ENCODE assay signal across 25 cellular contexts in the genomic region with DNA sequence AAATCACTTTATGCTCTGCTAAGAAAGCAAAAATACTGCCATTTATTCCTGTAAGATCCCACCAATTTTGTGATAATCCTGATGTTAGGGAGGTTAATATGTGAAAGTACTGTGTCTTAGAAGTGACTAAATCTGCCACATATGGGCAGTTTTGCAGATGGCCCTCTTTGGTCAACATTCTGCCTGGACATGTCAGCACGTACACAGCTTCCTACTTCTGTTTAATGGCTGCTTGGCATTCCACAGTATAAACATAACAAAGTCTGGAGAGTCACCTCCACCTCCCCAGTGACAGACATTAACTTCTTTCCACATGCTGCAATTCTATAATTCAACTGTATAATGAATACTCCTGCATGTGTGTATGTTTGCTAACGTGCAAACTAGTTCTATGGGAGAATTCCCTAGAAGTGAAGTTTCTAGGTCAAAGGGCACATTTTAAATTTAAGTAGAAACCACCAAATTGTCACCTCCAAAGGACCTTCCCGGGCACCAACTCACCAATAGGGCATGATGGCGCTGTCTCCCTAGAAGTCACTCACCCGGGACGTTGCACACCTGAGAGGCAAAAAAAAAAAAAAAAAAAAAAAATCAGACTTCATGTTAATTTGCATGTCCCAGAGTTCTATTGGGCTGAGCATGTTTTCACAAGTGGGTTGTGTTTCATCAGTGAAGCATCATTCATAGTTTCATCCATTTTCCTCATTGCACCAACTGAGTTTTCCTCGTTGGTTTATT. TPM values are rescaled to one million over a fixed set of nuclear protein-coding genes. Genes with fewer than 3 reads are reported as not detected.
DNase-seq lines count a peak whose midpoint lies in the region; ATAC-seq and TF ChIP-seq lines count a peak whose summit lies in the region.
"Had no signal": no experiment of that assay in that cellular context is flagged by ENCODE, and none has a peak within 500 bp of the region (broad histone marks: within the 10 kb centered on the region; RNA-seq: fewer than 3 reads in every experiment).

No MANE protein-coding gene starts in this region.

- no peak overlapping the region for H3K27ac Mint-ChIP-seq in activated T-cell treated with anti-CD3 and anti-CD28 coated beads, Interleukin-2, amount 50 U/mL, for 72 hours
- no peak overlapping the region for H3K27ac Mint-ChIP-seq in activated T-cell treated with anti-CD3 and anti-CD28 coated beads, Interleukin-2, amount 50 U/mL, for 24 hours
- peak overlapping the region; percentile 69 for H3K27ac Mint-ChIP-seq in dendritic cell treated with granulocyte-macrophage colony-stimulating factor and Interleukin-4, amounts not matched to agents 40 ng/mL and 50 ng/mL, for 4 days
- H3K27ac Mint-ChIP-seq: activated B cell treated with CpG ODN at 0.5 μM for 24 hours; activated naive CD4-positive, alpha-beta T cell treated with anti-CD3 and anti-CD28 coated beads for 36 hours; activated T-helper 1 cell treated with anti-CD3 and anti-CD28 coated beads, Interleukin-12 subunit alpha, Interleukin-12 subunit beta, Interleukin-2, Interleukin-4 antibody, amounts not matched to agents 30 ng/mL and 10 ng/mL and 1 ng/mL, durations not matched to agents 14 hours and 24 hours and 36 hours; memory B cell; neural progenitor cell had no signal

- no peaks in the 10 kb centered on the region; the same call in 1 of the 2 replicates for H4K20me1 ChIP-seq in HCT116 (ENCODE audit: insufficient read depth)

- H3K36me3 ChIP-seq in HCT116 (ENCODE audit: control insufficient read depth in 1 of 2, insufficient read depth in 2 of 2, low read length in 2 of 2) (no peaks in the 10 kb centered on the region), left lung (peaks cover 0 to 37% of the 10 kb centered on the region in 2 donors), adrenal gland (replicated peaks in 1 of 2) (peaks cover 0 to 6% of the 10 kb centered on the region in 2 donors)
- H3K36me3 ChIP-seq: HAP-1, neural progenitor cell, pancreas, vagina had no signal

- TF ChIP-seq RAD21 in HCT116 (IDR thresholded peaks at IDR 0.05; ENCODE audit: low read depth), result peak; percentile 22; the same call in 1 of the 2 replicates

- H3K9me3 Mint-ChIP-seq in activated T-cell treated with anti-CD3 and anti-CD28 coated beads, Interleukin-2, amount 50 U/mL, for 72 hours, result no peaks in the 10 kb centered on the region
- no peaks in the 10 kb centered on the region for H3K9me3 Mint-ChIP-seq in activated T-cell treated with anti-CD3 and anti-CD28 coated beads, Interleukin-2, amount 50 U/mL, for 24 hours
- no peaks in the 10 kb centered on the region for H3K9me3 Mint-ChIP-seq in dendritic cell treated with granulocyte-macrophage colony-stimulating factor and Interleukin-4, amounts not matched to agents 40 ng/mL and 50 ng/mL, for 4 days
- H3K9me3 Mint-ChIP-seq: activated B cell treated with CpG ODN at 0.5 μM for 24 hours; activated naive CD4-positive, alpha-beta T cell treated with anti-CD3 and anti-CD28 coated beads for 36 hours; activated T-helper 1 cell treated with anti-CD3 and anti-CD28 coated beads, Interleukin-12 subunit alpha, Interleukin-12 subunit beta, Interleukin-2, Interleukin-4 antibody, amounts not matched to agents 30 ng/mL and 10 ng/mL and 1 ng/mL, durations not matched to agents 14 hours and 24 hours and 36 hours; central memory CD8-positive, alpha-beta T cell; memory B cell; neural progenitor cell had no signal

- H3K79me2 ChIP-seq in HCT116 (ENCODE audit: insufficient read depth, low read length), result no peaks in the 10 kb centered on the region
- H3K79me2 ChIP-seq: hepatocyte had no signal

- WGBS in adrenal gland, 4 donors, result 66 to 81% (median 76%) methylated on average over 7 of the region's 7 CpGs

- no peak overlapping the region for H3K9ac ChIP-seq in HCT116 (ENCODE audit: low read length)
- H3K9ac ChIP-seq: neural progenitor cell had no signal

- TF ChIP-seq POLR2A in HCT116 (IDR thresholded peaks at IDR 0.05; ENCODE audit: borderline replicate concordance, extremely low read depth, insufficient read depth, insufficient read length), result no peak
- no peak for TF ChIP-seq POLR2A in adrenal gland (IDR thresholded peaks at IDR 0.05)

- peaks cover 8% of the 10 kb centered on the region for H3K4me1 Mint-ChIP-seq in activated T-cell treated with anti-CD3 and anti-CD28 coated beads, Interleukin-2, amount 50 U/mL, for 72 hours (ENCODE audit: low read depth)
- peaks cover 2% of the 10 kb centered on the region for H3K4me1 Mint-ChIP-seq in activated T-cell treated with anti-CD3 and anti-CD28 coated beads, Interleukin-2, amount 50 U/mL, for 24 hours (ENCODE audit: low read depth)
- peaks cover 39% of the 10 kb centered on the region for H3K4me1 Mint-ChIP-seq in dendritic cell treated with granulocyte-macrophage colony-stimulating factor and Interleukin-4, amounts not matched to agents 40 ng/mL and 50 ng/mL, for 4 days (ENCODE audit: low read depth)
- H3K4me1 Mint-ChIP-seq: central memory CD8-positive, alpha-beta T cell; memory B cell; neural progenitor cell had no signal

- no peaks in the 10 kb centered on the region for H3K9me3 ChIP-seq in HCT116 (ENCODE audit: control insufficient read depth in 1 of 2, insufficient read depth in 1 of 2, low read depth in 1 of 2, low read length in 2 of 2)
- H3K9me3 ChIP-seq in left lung, result no peaks in the 10 kb centered on the region
- no peaks in the 10 kb centered on the region for H3K9me3 ChIP-seq in adrenal gland (replicated peaks in 1 of 3)
- H3K9me3 ChIP-seq: A549, HAP-1, pancreas, stomach, vagina had no signal

- H3K27ac ChIP-seq in HCT116 (ENCODE audit: low read depth, low read length), result no peak overlapping the region
- H3K27ac ChIP-seq in left lung, result no peak overlapping the region
- no peak overlapping the region for H3K27ac ChIP-seq in adrenal gland
- H3K27ac ChIP-seq: A549, hepatocyte, neural progenitor cell, pancreas, skin epidermis, stomach, vagina had no signal

- peaks cover 2 to 3% of the 10 kb centered on the region in 2 donors for H3K36me3 Mint-ChIP-seq in activated T-cell treated with anti-CD3 and anti-CD28 coated beads, Interleukin-2, amount 50 U/mL, for 72 hours (ENCODE audit: insufficient read depth in 2 of 2)
- H3K36me3 Mint-ChIP-seq in activated T-cell treated with anti-CD3 and anti-CD28 coated beads, Interleukin-2, amount 50 U/mL, for 24 hours (ENCODE audit: low read depth), result peaks cover 29% of the 10 kb centered on the region
- H3K36me3 Mint-ChIP-seq in dendritic cell treated with granulocyte-macrophage colony-stimulating factor and Interleukin-4, amounts not matched to agents 40 ng/mL and 50 ng/mL, for 4 days (ENCODE audit: low read depth), result peaks cover 27% of the 10 kb centered on the region
- H3K36me3 Mint-ChIP-seq: neural progenitor cell had no signal

- H3K4me1 ChIP-seq in HCT116 (ENCODE audit: control insufficient read depth in 1 of 2, insufficient read depth in 2 of 2, low read length in 2 of 2) (peaks cover 0 to 7% of the 10 kb centered on the region in 2 experiments; a peak in 1 of 4 replicates), left lung (no peaks in the 10 kb centered on the region), adrenal gland (replicated peaks in 1 of 2) (no peaks in the 10 kb centered on the region)
- H3K4me1 ChIP-seq: A549, pancreas, stomach, vagina had no signal

- peak; percentile 9 to 21 for ATAC-seq in activated T-cell treated with anti-CD3 and anti-CD28 coated beads, Interleukin-2, amount 50 U/mL, for 72 hours (replicated peaks in 1 of 2)
- ATAC-seq in HCT116 (no peak), left lung (peak; percentile 24)
- ATAC-seq: pancreas had no signal

- no peak overlapping the region for H3K4me2 ChIP-seq in HCT116 (ENCODE audit: low read length)
- H3K4me2 ChIP-seq: hepatocyte, neural progenitor cell had no signal

- POLR2A ChIA-PET in HCT116 (lab: Charles Lee), result no interaction called here

- BruUV-seq in HCT116 (replicated peaks; lab: Mats Ljungman, UMichigan), result no TSS peak

- H3K4me3 ChIP-seq in HCT116 (replicated peaks in 1 of 2; ENCODE audit: low read depth in 1 of 2, low read length in 2 of 2) (no peak overlapping the region), left lung (no peak overlapping the region), adrenal gland (no peak overlapping the region)
- H3K4me3 ChIP-seq: A549, HAP-1, hepatocyte, neural progenitor cell, pancreas, skin epidermis, stomach, vagina had no signal

- TF ChIP-seq CTCF in HCT116 (IDR thresholded peaks at IDR 0.05 in 2 of 3, conservative IDR thresholded peaks at IDR 0.05 in 1 of 3; ENCODE audit: borderline replicate concordance in 1 of 3, insufficient read depth in 1 of 3, low read depth in 2 of 3, low read length in 2 of 3), result 0 out of 6 replicates have a peak, but pooled peaks of 1 of the 3 experiments have one; percentile 18
- TF ChIP-seq CTCF in left lung (IDR thresholded peaks at IDR 0.05), result no peak
- no peak for TF ChIP-seq CTCF in adrenal gland (IDR thresholded peaks at IDR 0.05)

- H3K9me2 ChIP-seq in HCT116 (ENCODE audit: insufficient read depth), result no peaks in the 10 kb centered on the region

- H3K27me3 ChIP-seq in HCT116 (ENCODE audit: insufficient read depth, low read length) (no peaks in the 10 kb centered on the region), left lung (peaks cover 0 to 9% of the 10 kb centered on the region in 2 donors), adrenal gland (no peaks in the 10 kb centered on the region)
- H3K27me3 ChIP-seq: neural progenitor cell, pancreas, vagina had no signal

- H2AFZ ChIP-seq in HCT116 (ENCODE audit: low read depth, low read length, poor library complexity, severe bottlenecking), result no peak overlapping the region
- H2AFZ ChIP-seq: hepatocyte, neural progenitor cell had no signal

- CTCF ChIA-PET in HCT116 (lab: Charles Lee), result no interaction called here

- RAD21 ChIA-PET in HCT116 (lab: Charles Lee; ENCODE audit: low non-redundant PET in 1 of 2, low total read pairs in 2 of 2, uncharacterized antibody in 2 of 2, unreplicated experiment in 2 of 2), result no interaction called here

- no peak overlapping the region for H3K4me3 Mint-ChIP-seq in activated T-cell treated with anti-CD3 and anti-CD28 coated beads, Interleukin-2, amount 50 U/mL, for 72 hours
- no peak overlapping the region for H3K4me3 Mint-ChIP-seq in activated T-cell treated with anti-CD3 and anti-CD28 coated beads, Interleukin-2, amount 50 U/mL, for 24 hours
- no peak overlapping the region for H3K4me3 Mint-ChIP-seq in dendritic cell treated with granulocyte-macrophage colony-stimulating factor and Interleukin-4, amounts not matched to agents 40 ng/mL and 50 ng/mL, for 4 days
- H3K4me3 Mint-ChIP-seq: activated B cell treated with CpG ODN at 0.5 μM for 24 hours; activated naive CD4-positive, alpha-beta T cell treated with anti-CD3 and anti-CD28 coated beads for 36 hours; activated T-helper 1 cell treated with anti-CD3 and anti-CD28 coated beads, Interleukin-12 subunit alpha, Interleukin-12 subunit beta, Interleukin-2, Interleukin-4 antibody, amounts not matched to agents 30 ng/mL and 10 ng/mL and 1 ng/mL, durations not matched to agents 14 hours and 24 hours and 36 hours; central memory CD8-positive, alpha-beta T cell; memory B cell; neural progenitor cell had no signal

- no peak for DNase-seq in activated T-cell treated with anti-CD3 and anti-CD28 coated beads, Interleukin-2, amount 50 U/mL, for 72 hours
- DNase-seq in activated T-cell treated with anti-CD3 and anti-CD28 coated beads, Interleukin-2, amount 50 U/mL, for 24 hours, result no peak
- DNase-seq in HCT116 (ENCODE audit: low read depth, low spot score) (no peak), left lung (no peak), adrenal gland (no peak), NCI-H82 treated with DMSO at 0.1 percent for 48 hours (lab: John Stamatoyannopoulos, UW; ENCODE audit: unreplicated experiment) (no peak)
- DNase-seq in activated CD4-positive, CD25-positive, alpha-beta regulatory T cell (lab: John Stamatoyannopoulos, UW), result no peak
- DNase-seq: activated B cell treated with CpG ODN at 0.5 μM for 24 hours; activated naive CD4-positive, alpha-beta T cell treated with anti-CD3 and anti-CD28 coated beads for 36 hours; dermis blood vessel endothelial cell; NCI-H1048; NCI-H446; pancreas; stomach; T-helper 1 cell had no signal

- no peaks in the 10 kb centered on the region for H3K27me3 Mint-ChIP-seq in activated T-cell treated with anti-CD3 and anti-CD28 coated beads, Interleukin-2, amount 50 U/mL, for 72 hours (ENCODE audit: low read depth)
- no peaks in the 10 kb centered on the region for H3K27me3 Mint-ChIP-seq in activated T-cell treated with anti-CD3 and anti-CD28 coated beads, Interleukin-2, amount 50 U/mL, for 24 hours
- H3K27me3 Mint-ChIP-seq in dendritic cell treated with granulocyte-macrophage colony-stimulating factor and Interleukin-4, amounts not matched to agents 40 ng/mL and 50 ng/mL, for 4 days, result no peaks in the 10 kb centered on the region
- H3K27me3 Mint-ChIP-seq: activated B cell treated with CpG ODN at 0.5 μM for 24 hours; central memory CD8-positive, alpha-beta T cell; memory B cell had no signal

- intact Hi-C loops in HCT116 (cut with micrococcal nuclease) (no loop called here), left lung (cut with DNase I) (no loop called here), adrenal gland (cut with DNase I) (no loop called here)
- intact Hi-C loops in dendritic cell treated with granulocyte-macrophage colony-stimulating factor and Interleukin-4, amounts not matched to agents 40 ng/mL and 50 ng/mL, for 4 days (cut with micrococcal nuclease), result loop anchor here (5.0 kb wide), 1 partner anchor 40 kb away; a partner anchor contains a TSS

RNA-seq across cellular contexts. Expression of a gene that starts 38.9 kb away (rescaled TPM):
- 100 to 1,000 TPM; 217 to 249 TPM for total RNA-seq in activated T-cell treated with anti-CD3 and anti-CD28 coated beads, Interleukin-2, amount 50 U/mL, for 72 hours
- 202 TPM for total RNA-seq in HCT116 (2021; ENCODE audit: unreplicated experiment)
- 64.3 and 90.3 TPM in 2 replicates for polyA plus RNA-seq in HCT116 (2012)
- 10 to 100 TPM in 1 of 2 donors, 1 to 10 TPM in 1; 6.9 to 21.5 TPM for total RNA-seq in left lung
- 1 to 10 TPM; 1.5 to 5.7 (median 3.6) TPM for total RNA-seq in adrenal gland
- polyA plus RNA-seq in adrenal gland, result 1 to 10 TPM in 1 of 3 donors, under 1 TPM in 2; 0.30 to 2.4 (median 0.40) TPM
